11 cellular contexts compared by ENCODE assay signal in the genomic region with DNA sequence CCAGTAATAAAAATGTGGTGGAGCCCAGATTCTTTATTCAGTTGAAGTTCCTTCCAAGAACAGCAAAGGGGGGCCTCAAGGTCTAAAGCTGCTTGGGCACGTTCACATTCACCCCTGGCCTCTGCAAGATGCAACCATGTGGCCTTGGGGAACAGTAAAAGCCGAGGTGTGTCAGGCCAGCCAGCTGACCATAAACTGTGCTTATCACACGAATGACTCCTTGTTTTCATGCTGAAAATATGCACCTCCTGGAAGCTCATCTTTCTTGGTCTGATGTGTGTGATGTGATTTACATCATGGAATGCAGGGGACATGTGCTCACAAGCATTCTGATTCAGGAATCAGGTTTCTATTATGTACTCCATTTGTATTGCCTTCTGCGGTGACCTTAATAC.
DNase-seq lines count a peak whose midpoint lies in the region; TF ChIP-seq lines count a peak whose summit lies in the region.
"Had no signal": no experiment of that assay in that cellular context is flagged by ENCODE, and none has a peak within 500 bp of the region (broad histone marks: within the 10 kb centered on the region; RNA-seq: fewer than 3 reads in every experiment).

No MANE protein-coding gene starts in this region.

- no TSS peak for BruUV-seq in A673 (replicated peaks; lab: Mats Ljungman, UMichigan)

- CTCF ChIA-PET in A673 (lab: Charles Lee), result no interaction called here

- POLR2A ChIA-PET in A673 (lab: Charles Lee; ENCODE audit: low non-redundant PET), result no interaction called here

- peak; percentile 78 for DNase-seq in GM12865 (ENCODE audit: low read depth)
- peak; percentile 24 for DNase-seq in RKO (ENCODE audit: low spot score)
- DNase-seq in fibroblast of mammary gland (ENCODE audit: low read depth), result peak; percentile 90
- DNase-seq in GM10266 (ENCODE audit: extremely low spot score), result no peak
- no peak for DNase-seq in GM20000 (ENCODE audit: low spot score)
- no peak for DNase-seq in caudate nucleus (lab: John Stamatoyannopoulos, UW)
- no peak for DNase-seq in A673 (ENCODE audit: low spot score)
- DNase-seq: effector memory CD8-positive, alpha-beta T cell; mesendoderm had no signal

- intact Hi-C loops in A673 (cut with micrococcal nuclease; ENCODE audit: unreplicated experiment), result no loop called here

- no peaks in the 10 kb centered on the region for H3K27me3 ChIP-seq in skeletal muscle satellite cell (ENCODE audit: control insufficient read depth, insufficient read depth, low read length)
- H3K27me3 ChIP-seq in A673 (replicated peaks; ENCODE audit: insufficient read depth, low read depth, low read length, poor library complexity), result no peaks in the 10 kb centered on the region

- no peak for TF ChIP-seq CTCF in GM12865 (IDR thresholded peaks at IDR 0.05; ENCODE audit: insufficient read depth, low read depth, low read length, missing control alignments)
- no peak for TF ChIP-seq CTCF in fibroblast of mammary gland (conservative IDR thresholded peaks at IDR 0.05; ENCODE audit: control insufficient read depth, insufficient read depth, low read depth, low read length)
- TF ChIP-seq CTCF in GM10266 (IDR thresholded peaks at IDR 0.05; ENCODE audit: control insufficient read depth, insufficient read depth, low read depth, missing control alignments), result no peak
- TF ChIP-seq CTCF in GM20000 (IDR thresholded peaks at IDR 0.05; ENCODE audit: extremely low read depth, missing control alignments), result no peak
- no peak for TF ChIP-seq CTCF in A673 (conservative IDR thresholded peaks at IDR 0.05; ENCODE audit: low read depth, low read length)

- H3K4me2 ChIP-seq in skeletal muscle satellite cell (ENCODE audit: low read length), result peak overlapping the region; percentile 29

- H3K36me3 ChIP-seq in skeletal muscle satellite cell (ENCODE audit: insufficient read depth, low read length), result no peaks in the 10 kb centered on the region
- H3K36me3 ChIP-seq in A673 (ENCODE audit: insufficient read depth, low read length, poor library complexity, severe bottlenecking), result no peaks in the 10 kb centered on the region

- H3K4me3 ChIP-seq in GM12865 (ENCODE audit: low read depth, low read length) (peak overlapping the region; percentile 35), fibroblast of mammary gland (ENCODE audit: control insufficient read depth, low read depth, low read length) (no peak overlapping the region), skeletal muscle satellite cell (ENCODE audit: low read length) (no peak overlapping the region), A673 (ENCODE audit: low read depth, low read length, poor library complexity, severe bottlenecking) (no peak overlapping the region)
- H3K4me3 ChIP-seq: K562 had no signal

- no peaks in the 10 kb centered on the region for H3K9me3 ChIP-seq in skeletal muscle satellite cell (replicated peaks; ENCODE audit: low read length)
- H3K9me3 ChIP-seq in A673 (ENCODE audit: low read depth, low read length, poor library complexity, severe bottlenecking), result no peaks in the 10 kb centered on the region

- H3K9ac ChIP-seq in skeletal muscle satellite cell (ENCODE audit: low read depth, low read length), result peak overlapping the region; percentile 25

- H3K4me1 ChIP-seq in skeletal muscle satellite cell (ENCODE audit: control insufficient read depth, insufficient read depth, low read length), result peaks cover 16% of the 10 kb centered on the region
- H3K4me1 ChIP-seq in A673 (ENCODE audit: insufficient read depth, low read length, poor library complexity, severe bottlenecking), result no peaks in the 10 kb centered on the region

- no peak overlapping the region for H3K27ac ChIP-seq in caudate nucleus (ENCODE audit: low read depth, low read length)
- H3K27ac ChIP-seq in A673 (ENCODE audit: low read depth, low read length, poor library complexity, severe bottlenecking), result no peak overlapping the region

Comparison
In these comparisons a context has a peak if more than half of its experiments do, and no peak if none do; other contexts are left out.
1. DNase-seq: peak in GM12865 (single experiment), RKO (single experiment) and fibroblast of mammary gland (single experiment); none in GM10266 (single experiment), GM20000 (single experiment), caudate nucleus (0 of 61) and A673 (single experiment).